3 cellular contexts compared by ENCODE assay signal in the genomic region with DNA sequence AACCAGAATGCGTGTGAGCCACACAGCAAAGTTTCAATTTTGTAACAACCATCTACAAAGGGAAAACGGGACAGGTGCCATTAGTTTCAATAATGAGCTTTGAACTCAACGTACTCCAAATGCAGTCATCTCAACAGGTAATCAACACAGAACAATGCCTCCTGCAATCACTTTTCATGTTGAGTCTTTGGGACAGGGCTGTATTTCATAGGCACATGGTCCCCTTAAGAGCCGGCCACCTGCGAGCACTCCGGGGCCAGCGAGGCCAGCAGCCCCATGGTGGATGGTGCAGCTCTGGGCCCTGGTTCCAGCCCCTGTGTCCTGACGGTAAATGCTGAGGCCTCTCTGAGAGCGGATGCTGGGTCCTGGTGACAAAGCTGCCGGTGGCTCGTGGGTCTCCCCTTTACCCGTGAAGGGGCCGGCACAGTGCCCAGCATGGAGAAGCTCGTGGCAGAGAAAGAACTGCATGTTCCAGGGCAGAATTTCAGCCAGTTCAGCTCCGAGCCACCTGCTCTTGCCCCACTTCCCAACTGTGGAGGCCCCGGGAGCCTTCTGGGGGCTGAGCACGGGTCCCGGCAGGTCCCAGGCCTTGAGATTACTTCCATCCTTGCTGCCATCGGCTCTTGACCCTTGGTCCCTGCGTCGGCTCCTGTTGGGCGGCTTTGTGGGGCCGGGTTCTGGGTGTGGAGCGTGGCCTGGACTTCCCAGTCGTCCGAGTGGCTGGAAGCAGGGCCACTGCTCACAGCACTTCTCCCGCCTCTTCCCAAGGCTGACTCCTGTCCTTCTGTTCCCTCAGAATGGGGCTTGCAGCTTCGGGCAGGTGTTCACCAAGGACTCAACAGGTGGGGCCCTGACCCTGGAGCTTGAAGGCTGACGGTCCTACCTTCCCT.
TF ChIP-seq lines count a peak whose summit lies in the region.

No MANE protein-coding gene starts in this region.

TF ChIP-seq in SK-N-SH, 30 proteins besides CTCF, POLR2A, EP300 and RAD21 (continued from another document and continues in another):
- TF ChIP-seq NRF1 (IDR thresholded peaks at IDR 0.05; ENCODE audit: low read depth, low read length) (no peak), TEAD4 (IDR thresholded peaks at IDR 0.05; ENCODE audit: borderline replicate concordance, insufficient read depth) (no peak), RFX5 (IDR thresholded peaks at IDR 0.05; ENCODE audit: low read length) (no peak), NFIC (IDR thresholded peaks at IDR 0.05; ENCODE audit: borderline replicate concordance) (no peak), FOXM1 (IDR thresholded peaks at IDR 0.05; ENCODE audit: low read depth) (no peak), YY1 (IDR thresholded peaks at IDR 0.05; ENCODE audit: low read depth) (no peak), POLR2AphosphoS5 (IDR thresholded peaks at IDR 0.05; ENCODE audit: low read depth, low read length) (no peak)
- TF ChIP-seq, protein P1, sequence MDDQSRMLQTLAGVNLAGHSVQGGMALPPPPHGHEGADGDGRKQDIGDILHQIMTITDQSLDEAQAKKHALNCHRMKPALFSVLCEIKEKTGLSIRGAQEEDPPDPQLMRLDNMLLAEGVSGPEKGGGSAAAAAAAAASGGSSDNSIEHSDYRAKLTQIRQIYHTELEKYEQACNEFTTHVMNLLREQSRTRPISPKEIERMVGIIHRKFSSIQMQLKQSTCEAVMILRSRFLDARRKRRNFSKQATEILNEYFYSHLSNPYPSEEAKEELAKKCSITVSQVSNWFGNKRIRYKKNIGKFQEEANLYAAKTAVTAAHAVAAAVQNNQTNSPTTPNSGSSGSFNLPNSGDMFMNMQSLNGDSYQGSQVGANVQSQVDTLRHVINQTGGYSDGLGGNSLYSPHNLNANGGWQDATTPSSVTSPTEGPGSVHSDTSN (IDR thresholded peaks at IDR 0.05) = no peak
- TF ChIP-seq, protein P2, sequence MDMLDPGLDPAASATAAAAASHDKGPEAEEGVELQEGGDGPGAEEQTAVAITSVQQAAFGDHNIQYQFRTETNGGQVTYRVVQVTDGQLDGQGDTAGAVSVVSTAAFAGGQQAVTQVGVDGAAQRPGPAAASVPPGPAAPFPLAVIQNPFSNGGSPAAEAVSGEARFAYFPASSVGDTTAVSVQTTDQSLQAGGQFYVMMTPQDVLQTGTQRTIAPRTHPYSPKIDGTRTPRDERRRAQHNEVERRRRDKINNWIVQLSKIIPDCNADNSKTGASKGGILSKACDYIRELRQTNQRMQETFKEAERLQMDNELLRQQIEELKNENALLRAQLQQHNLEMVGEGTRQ (IDR thresholded peaks at IDR 0.05; ENCODE audit: borderline replicate concordance, low read depth, low read length) = no peak
- TF ChIP-seq, protein P3, sequence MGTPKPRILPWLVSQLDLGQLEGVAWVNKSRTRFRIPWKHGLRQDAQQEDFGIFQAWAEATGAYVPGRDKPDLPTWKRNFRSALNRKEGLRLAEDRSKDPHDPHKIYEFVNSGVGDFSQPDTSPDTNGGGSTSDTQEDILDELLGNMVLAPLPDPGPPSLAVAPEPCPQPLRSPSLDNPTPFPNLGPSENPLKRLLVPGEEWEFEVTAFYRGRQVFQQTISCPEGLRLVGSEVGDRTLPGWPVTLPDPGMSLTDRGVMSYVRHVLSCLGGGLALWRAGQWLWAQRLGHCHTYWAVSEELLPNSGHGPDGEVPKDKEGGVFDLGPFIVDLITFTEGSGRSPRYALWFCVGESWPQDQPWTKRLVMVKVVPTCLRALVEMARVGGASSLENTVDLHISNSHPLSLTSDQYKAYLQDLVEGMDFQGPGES (IDR thresholded peaks at IDR 0.05; ENCODE audit: low read depth, low read length) = no peak
- TF ChIP-seq, protein P4, sequence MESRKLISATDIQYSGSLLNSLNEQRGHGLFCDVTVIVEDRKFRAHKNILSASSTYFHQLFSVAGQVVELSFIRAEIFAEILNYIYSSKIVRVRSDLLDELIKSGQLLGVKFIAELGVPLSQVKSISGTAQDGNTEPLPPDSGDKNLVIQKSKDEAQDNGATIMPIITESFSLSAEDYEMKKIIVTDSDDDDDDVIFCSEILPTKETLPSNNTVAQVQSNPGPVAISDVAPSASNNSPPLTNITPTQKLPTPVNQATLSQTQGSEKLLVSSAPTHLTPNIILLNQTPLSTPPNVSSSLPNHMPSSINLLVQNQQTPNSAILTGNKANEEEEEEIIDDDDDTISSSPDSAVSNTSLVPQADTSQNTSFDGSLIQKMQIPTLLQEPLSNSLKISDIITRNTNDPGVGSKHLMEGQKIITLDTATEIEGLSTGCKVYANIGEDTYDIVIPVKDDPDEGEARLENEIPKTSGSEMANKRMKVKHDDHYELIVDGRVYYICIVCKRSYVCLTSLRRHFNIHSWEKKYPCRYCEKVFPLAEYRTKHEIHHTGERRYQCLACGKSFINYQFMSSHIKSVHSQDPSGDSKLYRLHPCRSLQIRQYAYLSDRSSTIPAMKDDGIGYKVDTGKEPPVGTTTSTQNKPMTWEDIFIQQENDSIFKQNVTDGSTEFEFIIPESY (IDR thresholded peaks at IDR 0.05; ENCODE audit: borderline replicate concordance, low read depth) = no peak

TF ChIP-seq in SK-N-SH treated with all-trans-retinoic acid at 6 μM for 48 hours, 23 proteins besides CTCF, POLR2A, EP300 and RAD21 (continued from another document and continues in another):
- TF ChIP-seq GLIS3 (CRISPR knock-in tag; IDR thresholded peaks at IDR 0.05) = no peak
- TF ChIP-seq TCF4 (CRISPR knock-in tag; IDR thresholded peaks at IDR 0.05; ENCODE audit: borderline replicate concordance) = no peak
- TF ChIP-seq ZFP30 (CRISPR knock-in tag; IDR thresholded peaks at IDR 0.05) = no peak
- no peak for TF ChIP-seq OSR1 (CRISPR knock-in tag; IDR thresholded peaks at IDR 0.05)
- TF ChIP-seq, protein P5, sequence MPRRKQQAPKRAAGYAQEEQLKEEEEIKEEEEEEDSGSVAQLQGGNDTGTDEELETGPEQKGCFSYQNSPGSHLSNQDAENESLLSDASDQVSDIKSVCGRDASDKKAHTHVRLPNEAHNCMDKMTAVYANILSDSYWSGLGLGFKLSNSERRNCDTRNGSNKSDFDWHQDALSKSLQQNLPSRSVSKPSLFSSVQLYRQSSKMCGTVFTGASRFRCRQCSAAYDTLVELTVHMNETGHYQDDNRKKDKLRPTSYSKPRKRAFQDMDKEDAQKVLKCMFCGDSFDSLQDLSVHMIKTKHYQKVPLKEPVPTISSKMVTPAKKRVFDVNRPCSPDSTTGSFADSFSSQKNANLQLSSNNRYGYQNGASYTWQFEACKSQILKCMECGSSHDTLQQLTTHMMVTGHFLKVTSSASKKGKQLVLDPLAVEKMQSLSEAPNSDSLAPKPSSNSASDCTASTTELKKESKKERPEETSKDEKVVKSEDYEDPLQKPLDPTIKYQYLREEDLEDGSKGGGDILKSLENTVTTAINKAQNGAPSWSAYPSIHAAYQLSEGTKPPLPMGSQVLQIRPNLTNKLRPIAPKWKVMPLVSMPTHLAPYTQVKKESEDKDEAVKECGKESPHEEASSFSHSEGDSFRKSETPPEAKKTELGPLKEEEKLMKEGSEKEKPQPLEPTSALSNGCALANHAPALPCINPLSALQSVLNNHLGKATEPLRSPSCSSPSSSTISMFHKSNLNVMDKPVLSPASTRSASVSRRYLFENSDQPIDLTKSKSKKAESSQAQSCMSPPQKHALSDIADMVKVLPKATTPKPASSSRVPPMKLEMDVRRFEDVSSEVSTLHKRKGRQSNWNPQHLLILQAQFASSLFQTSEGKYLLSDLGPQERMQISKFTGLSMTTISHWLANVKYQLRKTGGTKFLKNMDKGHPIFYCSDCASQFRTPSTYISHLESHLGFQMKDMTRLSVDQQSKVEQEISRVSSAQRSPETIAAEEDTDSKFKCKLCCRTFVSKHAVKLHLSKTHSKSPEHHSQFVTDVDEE (CRISPR knock-in tag; IDR thresholded peaks at IDR 0.05) = no peak
- no peak for TF ChIP-seq ESRRG (CRISPR knock-in tag; IDR thresholded peaks at IDR 0.05)
- TF ChIP-seq, protein P6, sequence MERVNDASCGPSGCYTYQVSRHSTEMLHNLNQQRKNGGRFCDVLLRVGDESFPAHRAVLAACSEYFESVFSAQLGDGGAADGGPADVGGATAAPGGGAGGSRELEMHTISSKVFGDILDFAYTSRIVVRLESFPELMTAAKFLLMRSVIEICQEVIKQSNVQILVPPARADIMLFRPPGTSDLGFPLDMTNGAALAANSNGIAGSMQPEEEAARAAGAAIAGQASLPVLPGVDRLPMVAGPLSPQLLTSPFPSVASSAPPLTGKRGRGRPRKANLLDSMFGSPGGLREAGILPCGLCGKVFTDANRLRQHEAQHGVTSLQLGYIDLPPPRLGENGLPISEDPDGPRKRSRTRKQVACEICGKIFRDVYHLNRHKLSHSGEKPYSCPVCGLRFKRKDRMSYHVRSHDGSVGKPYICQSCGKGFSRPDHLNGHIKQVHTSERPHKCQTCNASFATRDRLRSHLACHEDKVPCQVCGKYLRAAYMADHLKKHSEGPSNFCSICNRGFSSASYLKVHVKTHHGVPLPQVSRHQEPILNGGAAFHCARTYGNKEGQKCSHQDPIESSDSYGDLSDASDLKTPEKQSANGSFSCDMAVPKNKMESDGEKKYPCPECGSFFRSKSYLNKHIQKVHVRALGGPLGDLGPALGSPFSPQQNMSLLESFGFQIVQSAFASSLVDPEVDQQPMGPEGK (CRISPR knock-in tag; IDR thresholded peaks at IDR 0.05; ENCODE audit: borderline replicate concordance) = no peak
- no peak for TF ChIP-seq ZNF70 (CRISPR knock-in tag; IDR thresholded peaks at IDR 0.05)
- TF ChIP-seq, protein P7, sequence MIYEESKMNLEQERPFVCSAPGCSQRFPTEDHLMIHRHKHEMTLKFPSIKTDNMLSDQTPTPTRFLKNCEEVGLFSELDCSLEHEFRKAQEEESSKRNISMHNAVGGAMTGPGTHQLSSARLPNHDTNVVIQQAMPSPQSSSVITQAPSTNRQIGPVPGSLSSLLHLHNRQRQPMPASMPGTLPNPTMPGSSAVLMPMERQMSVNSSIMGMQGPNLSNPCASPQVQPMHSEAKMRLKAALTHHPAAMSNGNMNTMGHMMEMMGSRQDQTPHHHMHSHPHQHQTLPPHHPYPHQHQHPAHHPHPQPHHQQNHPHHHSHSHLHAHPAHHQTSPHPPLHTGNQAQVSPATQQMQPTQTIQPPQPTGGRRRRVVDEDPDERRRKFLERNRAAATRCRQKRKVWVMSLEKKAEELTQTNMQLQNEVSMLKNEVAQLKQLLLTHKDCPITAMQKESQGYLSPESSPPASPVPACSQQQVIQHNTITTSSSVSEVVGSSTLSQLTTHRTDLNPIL (CRISPR knock-in tag; IDR thresholded peaks at IDR 0.05; ENCODE audit: low read depth) = no peak

TF ChIP-seq in liver, 16 proteins besides CTCF, POLR2A, EP300 and RAD21 (continued from another document):
- TF ChIP-seq NR2F2 (IDR thresholded peaks at IDR 0.05) (no peak), HNF4A (conservative IDR thresholded peaks at IDR 0.05) (peak; percentile 72 to 81), SP1 (IDR thresholded peaks at IDR 0.05) (peak; percentile 62), YY1 (IDR thresholded peaks at IDR 0.05) (peak; percentile 82), GABPA (IDR thresholded peaks at IDR 0.05 in 1 of 2, conservative IDR thresholded peaks at IDR 0.05 in 1 of 2) (no peak), EGR1 (IDR thresholded peaks at IDR 0.05; ENCODE audit: low read depth in 2 of 2) (no peak), HNF4G (IDR thresholded peaks at IDR 0.05) (no peak), FOXA1 (IDR thresholded peaks at IDR 0.05) (peak; percentile 16), JUND (IDR thresholded peaks at IDR 0.05) (peak in 1 of 2 donors; percentile 20), TAF1 (conservative IDR thresholded peaks at IDR 0.05) (no peak)
- TF ChIP-seq, protein P8, sequence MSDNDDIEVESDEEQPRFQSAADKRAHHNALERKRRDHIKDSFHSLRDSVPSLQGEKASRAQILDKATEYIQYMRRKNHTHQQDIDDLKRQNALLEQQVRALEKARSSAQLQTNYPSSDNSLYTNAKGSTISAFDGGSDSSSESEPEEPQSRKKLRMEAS (IDR thresholded peaks at IDR 0.05) = peak; percentile 67
- TF ChIP-seq, protein P4 (IDR thresholded peaks at IDR 0.05) = no peak
- TF ChIP-seq, protein P9, sequence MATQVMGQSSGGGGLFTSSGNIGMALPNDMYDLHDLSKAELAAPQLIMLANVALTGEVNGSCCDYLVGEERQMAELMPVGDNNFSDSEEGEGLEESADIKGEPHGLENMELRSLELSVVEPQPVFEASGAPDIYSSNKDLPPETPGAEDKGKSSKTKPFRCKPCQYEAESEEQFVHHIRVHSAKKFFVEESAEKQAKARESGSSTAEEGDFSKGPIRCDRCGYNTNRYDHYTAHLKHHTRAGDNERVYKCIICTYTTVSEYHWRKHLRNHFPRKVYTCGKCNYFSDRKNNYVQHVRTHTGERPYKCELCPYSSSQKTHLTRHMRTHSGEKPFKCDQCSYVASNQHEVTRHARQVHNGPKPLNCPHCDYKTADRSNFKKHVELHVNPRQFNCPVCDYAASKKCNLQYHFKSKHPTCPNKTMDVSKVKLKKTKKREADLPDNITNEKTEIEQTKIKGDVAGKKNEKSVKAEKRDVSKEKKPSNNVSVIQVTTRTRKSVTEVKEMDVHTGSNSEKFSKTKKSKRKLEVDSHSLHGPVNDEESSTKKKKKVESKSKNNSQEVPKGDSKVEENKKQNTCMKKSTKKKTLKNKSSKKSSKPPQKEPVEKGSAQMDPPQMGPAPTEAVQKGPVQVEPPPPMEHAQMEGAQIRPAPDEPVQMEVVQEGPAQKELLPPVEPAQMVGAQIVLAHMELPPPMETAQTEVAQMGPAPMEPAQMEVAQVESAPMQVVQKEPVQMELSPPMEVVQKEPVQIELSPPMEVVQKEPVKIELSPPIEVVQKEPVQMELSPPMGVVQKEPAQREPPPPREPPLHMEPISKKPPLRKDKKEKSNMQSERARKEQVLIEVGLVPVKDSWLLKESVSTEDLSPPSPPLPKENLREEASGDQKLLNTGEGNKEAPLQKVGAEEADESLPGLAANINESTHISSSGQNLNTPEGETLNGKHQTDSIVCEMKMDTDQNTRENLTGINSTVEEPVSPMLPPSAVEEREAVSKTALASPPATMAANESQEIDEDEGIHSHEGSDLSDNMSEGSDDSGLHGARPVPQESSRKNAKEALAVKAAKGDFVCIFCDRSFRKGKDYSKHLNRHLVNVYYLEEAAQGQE (IDR thresholded peaks at IDR 0.05) = peak; percentile 62
